8 cellular contexts compared by ENCODE assay signal in the genomic region with DNA sequence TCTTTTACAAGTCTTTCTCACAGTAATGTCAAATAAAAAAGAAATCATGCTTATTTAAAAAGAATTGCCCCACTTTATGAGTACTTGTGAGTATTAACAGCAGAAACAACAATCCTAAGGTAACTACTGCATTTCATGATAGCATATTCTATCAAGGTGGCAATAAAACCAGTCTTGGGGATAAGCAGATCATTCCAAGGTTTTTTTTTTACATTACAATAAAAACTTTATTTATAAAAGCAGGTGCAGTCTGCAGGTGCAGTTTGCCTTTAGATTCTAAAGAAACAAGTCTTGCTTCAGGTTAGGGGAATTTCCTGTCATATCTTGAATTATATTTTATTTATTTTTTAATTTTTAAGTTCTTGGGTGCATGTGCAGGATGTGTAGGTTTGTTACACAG.
"Had no signal": no experiment of that assay in that cellular context is flagged by ENCODE, and none has a peak within 500 bp of the region (broad histone marks: within the 10 kb centered on the region; RNA-seq: fewer than 3 reads in every experiment).

No MANE protein-coding gene starts in this region.

- H3K27ac ChIP-seq: GM23248, HL-60 had no signal

- H3K9ac ChIP-seq: GM23248 had no signal

- FAIRE-seq: HepG2 had no signal

- H2AFZ ChIP-seq: GM23248 had no signal

- DNase-seq: GM23248, GOT3, H7, KG1 had no signal

- H3K36me3 ChIP-seq: HAP-1 had no signal

- H3K4me1 ChIP-seq: HAP-1 had no signal

- ATAC-seq: HCT116, HepG2 had no signal

- H3K4me3 ChIP-seq: GM23248, HAP-1 had no signal
